In the genomic region with DNA sequence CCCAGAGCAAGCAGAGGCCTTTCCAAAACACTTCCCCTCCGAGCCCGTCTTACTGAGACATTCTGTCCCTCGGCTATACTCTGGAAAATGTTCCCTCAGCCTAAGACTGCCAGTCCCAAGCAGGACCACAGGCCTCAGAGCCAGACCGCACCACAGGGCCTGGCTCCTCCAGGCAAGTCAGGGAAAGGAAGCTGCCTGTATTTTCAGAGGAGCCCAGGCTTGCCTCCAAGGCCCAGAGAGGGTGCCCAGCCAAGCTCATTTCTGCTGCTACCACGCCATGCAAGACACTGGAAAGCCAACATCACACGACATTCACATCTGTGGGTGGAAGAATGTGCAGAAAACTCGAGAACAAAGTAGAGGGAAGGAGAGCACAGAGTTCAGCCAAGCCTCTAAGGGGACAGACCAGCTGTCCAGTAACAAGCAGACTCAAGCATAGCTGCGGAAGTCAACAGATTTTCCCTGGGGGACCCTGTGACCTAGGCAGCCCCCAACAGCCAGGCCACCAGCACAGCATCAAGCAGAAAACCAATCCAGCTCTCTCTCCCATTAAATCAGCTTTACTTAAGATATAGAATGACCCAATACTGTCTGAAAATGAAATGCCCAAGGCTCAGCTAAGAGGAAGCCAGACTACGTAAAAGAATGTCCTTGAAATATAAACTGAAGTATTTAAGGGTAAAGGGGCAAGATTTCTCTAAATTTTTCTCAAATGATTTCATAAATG, we compare ENCODE assay signal across 13 cellular contexts.
DNase-seq lines count a peak whose midpoint lies in the region; ATAC-seq and TF ChIP-seq lines count a peak whose summit lies in the region.
"Had no signal": no experiment of that assay in that cellular context is flagged by ENCODE, and none has a peak within 500 bp of the region (broad histone marks: within the 10 kb centered on the region; RNA-seq: fewer than 3 reads in every experiment).

No MANE protein-coding gene starts in this region.

- H3K27me3 ChIP-seq in colonic mucosa: no peaks in the 10 kb centered on the region
- H3K27me3 ChIP-seq in layer of hippocampus (ENCODE audit: control insufficient read depth, insufficient read depth, low read length): no peaks in the 10 kb centered on the region
- H3K27me3 ChIP-seq in Caco-2 (replicated peaks; ENCODE audit: control insufficient read depth, insufficient read depth, low read length): no peaks in the 10 kb centered on the region

- no peak overlapping the region for H3K4me3 ChIP-seq in colonic mucosa
- H3K4me3 ChIP-seq in Caco-2 (ENCODE audit: low read depth, low read length): no peak overlapping the region

- ATAC-seq in sciatic nerve: peak; percentile 65
- no peak for ATAC-seq in GM19395 (IDR thresholded peaks at IDR 0.05; ENCODE audit: unreplicated experiment)
- ATAC-seq in HG03521 (IDR thresholded peaks at IDR 0.05; ENCODE audit: unreplicated experiment): no peak

- H3K36me3 ChIP-seq in colonic mucosa (no peaks in the 10 kb centered on the region), Caco-2 (ENCODE audit: control insufficient read depth, insufficient read depth, low read length) (no peaks in the 10 kb centered on the region)

- no peak overlapping the region for H3K9ac ChIP-seq in colonic mucosa (ENCODE audit: low read depth in 2 of 2, low read length in 2 of 2)

- H3K4me1 Mint-ChIP-seq in Caco-2 (ENCODE audit: low read depth, unreplicated experiment): peaks cover 19% of the 10 kb centered on the region

- H3K4me1 ChIP-seq in colonic mucosa (no peaks in the 10 kb centered on the region), Caco-2 (peaks cover 11% of the 10 kb centered on the region; the same call in 1 of the 2 replicates)

- peak; percentile 37 for DNase-seq in AG20443 (ENCODE audit: low spot score)
- no peak for DNase-seq in colonic mucosa
- DNase-seq in sciatic nerve (ENCODE audit: low spot score): no peak
- DNase-seq in Caco-2: no peak
- no peak for DNase-seq in cerebellum (ENCODE audit: low spot score)
- DNase-seq: activated CD4-positive, CD25-positive, alpha-beta regulatory T cell; activated effector memory CD4-positive, alpha-beta T cell treated with anti-CD3 and anti-CD28 coated beads, Interleukin-2, amount 50 U/mL, for 16 hours; effector CD8-positive, alpha-beta T cell; islet precursor cell; NCI-H2081 had no signal

- H3K27ac Mint-ChIP-seq in Caco-2 (ENCODE audit: unreplicated experiment): no peak overlapping the region

- H3K27me3 Mint-ChIP-seq in Caco-2 (ENCODE audit: insufficient read depth, unreplicated experiment): no peaks in the 10 kb centered on the region

- no TSS peak for BruUV-seq in Caco-2 (replicated peaks; lab: Mats Ljungman, UMichigan)

- no peaks in the 10 kb centered on the region for H3K9me3 ChIP-seq in colonic mucosa
- H3K9me3 ChIP-seq in Caco-2: no peaks in the 10 kb centered on the region

- CTCF ChIA-PET in Caco-2 (lab: Charles Lee): interaction anchor here (0.5 kb wide), 1 partner anchor 430 kb away, joined by 3 read pairs; no protein-coding TSS in a partner anchor

- intact Hi-C loops in colonic mucosa (cut with DNase I): no loop called here
- intact Hi-C loops in sciatic nerve (cut with DNase I): loop anchor here (10.0 kb wide), 1 partner anchor 78 kb away; no protein-coding TSS in a partner anchor
- intact Hi-C loops in Caco-2 (cut with micrococcal nuclease; ENCODE audit: unreplicated experiment): no loop called here

- H3K9me3 Mint-ChIP-seq in Caco-2 (ENCODE audit: unreplicated experiment): peaks cover 10% of the 10 kb centered on the region

- POLR2A ChIA-PET in Caco-2 (lab: Charles Lee): no interaction called here

- H3K36me3 Mint-ChIP-seq in Caco-2 (ENCODE audit: insufficient read depth, unreplicated experiment): peaks cover 10% of the 10 kb centered on the region

- H3K4me3 Mint-ChIP-seq in Caco-2 (ENCODE audit: unreplicated experiment): no peak overlapping the region

- H3K27ac ChIP-seq in colonic mucosa (peak overlapping the region; percentile 17), layer of hippocampus (ENCODE audit: low read depth, low read length) (peak overlapping the region; percentile 98)

- TF ChIP-seq CTCF in colonic mucosa (IDR thresholded peaks at IDR 0.05) (no peak), Caco-2 (IDR thresholded peaks at IDR 0.05; ENCODE audit: insufficient read depth in 1 of 2, low read depth in 1 of 2, low read length in 1 of 2, severe bottlenecking in 1 of 2, unreplicated experiment in 1 of 2) (no peak)
